8 cellular contexts compared by ENCODE assay signal in genomic region chr20:3751664-3752385, GRCh38. TPM values are rescaled to one million over a fixed set of nuclear protein-coding genes. Genes with fewer than 3 reads are reported as not detected.
A peak's percentile ranks its signal among the peaks of the same experiment; 100 is the strongest.
DNase-seq lines count a peak whose midpoint lies in the region; ATAC-seq, FAIRE-seq and TF ChIP-seq lines count a peak whose summit lies in the region.

No MANE protein-coding gene starts in this region.

- ATAC-seq in mucosa of descending colon: peak; percentile 60
- ATAC-seq in stimulated activated naive CD8-positive, alpha-beta T cell treated with anti-CD3 and anti-CD28 coated beads, Interleukin-15, Interleukin-2, amounts not matched to agents 100 U/mL and 50 U/mL, for 24 hours: peak; percentile 84

- H3K4me1 ChIP-seq in HEK293 (ENCODE audit: control insufficient read depth, insufficient read depth, low read length) (peaks cover 4% of the 10 kb centered on the region; the same call in 1 of the 2 replicates), ectodermal cell (ENCODE audit: control insufficient read depth, insufficient read depth, low read length) (peaks cover 12% of the 10 kb centered on the region), mucosa of descending colon (ENCODE audit: low read depth) (peaks cover 7% of the 10 kb centered on the region)

- peaks cover 58% of the 10 kb centered on the region for H3K27me3 ChIP-seq in ectodermal cell (ENCODE audit: control insufficient read depth, insufficient read depth, low read length, poor library complexity, severe bottlenecking)

- no peaks in the 10 kb centered on the region for H3K9me3 ChIP-seq in HEK293 (ENCODE audit: control insufficient read depth, insufficient read depth, low read depth, low read length)
- no peaks in the 10 kb centered on the region for H3K9me3 ChIP-seq in ectodermal cell (ENCODE audit: control insufficient read depth, low read length)
- H3K9me3 ChIP-seq in mucosa of descending colon: no peaks in the 10 kb centered on the region

- H3K27ac ChIP-seq in HEK293 (ENCODE audit: extremely low read depth, low read depth, low read length): no peak overlapping the region
- no peak overlapping the region for H3K27ac ChIP-seq in ectodermal cell (ENCODE audit: insufficient read depth, low read depth, low read length, poor library complexity, severe bottlenecking)

- no peak for TF ChIP-seq CTCF in HEK293 (tag by site-specific recombination; IDR thresholded peaks at IDR 0.05)
- TF ChIP-seq CTCF in mucosa of descending colon (IDR thresholded peaks at IDR 0.05): no peak

- H3K4me3 ChIP-seq in HEK293 (ENCODE audit: low read depth, low read length): peak overlapping the region; percentile 30
- peak overlapping the region; percentile 40 for H3K4me3 ChIP-seq in ectodermal cell (ENCODE audit: insufficient read depth, low read depth, low read length)
- H3K4me3 ChIP-seq in mucosa of descending colon: no peak overlapping the region

- peaks cover 0 to 40% of the 10 kb centered on the region in 2 experiments; a peak in 1 of 3 replicates for H3K36me3 ChIP-seq in HEK293 (ENCODE audit: control insufficient read depth in 2 of 2, insufficient read depth in 1 of 2, low read length in 2 of 2)
- no peaks in the 10 kb centered on the region for H3K36me3 ChIP-seq in ectodermal cell (ENCODE audit: control insufficient read depth, insufficient read depth, low read length)
- H3K36me3 ChIP-seq in mucosa of descending colon (ENCODE audit: low read depth): no peaks in the 10 kb centered on the region

- CTCF ChIA-PET in HEK293 (lab: Yijun Ruan, JAX): interaction anchor here (0.5 to 9.8 kb wide), 18 partner anchors 9 to 331 kb away, joined by 3 to 133 read pairs (median 5); partner anchors contain the start of gene ADISSP

- POLR2A ChIA-PET in HEK293 (lab: Yijun Ruan, JAX): interaction anchor here (0.5 to 3.2 kb wide), 6 partner anchors 13 to 127 kb away, joined by 3 to 17 read pairs (median 4); partner anchors contain the start of genes ADISSP, AP5S1 and CDC25B

- 4% methylated on average over 96 of the region's 96 CpGs for WGBS in ectodermal cell, 2 experiments

- intact Hi-C loops in mucosa of descending colon (cut with DNase I, micrococcal nuclease): no loop called here

- FAIRE-seq in H54 (lab: Jason Lieb, UNC): no peak

- peak; percentile 68 for DNase-seq in activated CD4-positive, CD25-positive, alpha-beta regulatory T cell treated with anti-CD3 and anti-CD28 coated beads, Interleukin-2, amount 50 U/mL, for 72 hours
- DNase-seq in mucosa of descending colon (peak; percentile 70 to 80 (median 74)), SHP77 treated with DMSO at 0.1 percent for 48 hours (lab: John Stamatoyannopoulos, UW) (no peak), H54 (ENCODE audit: insufficient read length, low spot score) (no peak), T1000 (lab: John Stamatoyannopoulos, UW) (no peak)
- peak; percentile 82 for DNase-seq in stimulated activated naive CD8-positive, alpha-beta T cell treated with anti-CD3 and anti-CD28 coated beads, Interleukin-15, Interleukin-2, amounts not matched to agents 100 U/mL and 50 U/mL, for 24 hours

- no peak for TF ChIP-seq POLR2A in H54 (IDR thresholded peaks at IDR 0.05; ENCODE audit: low read depth, low read length)

TF ChIP-seq in HEK293, 187 proteins besides CTCF, POLR2A, EP300 and RAD21:
- TF ChIP-seq ZEB2 (tag by site-specific recombination; IDR thresholded peaks at IDR 0.05): no peak
- no peak for TF ChIP-seq ZNF530 (tag by site-specific recombination; IDR thresholded peaks at IDR 0.05; ENCODE audit: low read depth)
- TF ChIP-seq ZBTB20 (tag by site-specific recombination; IDR thresholded peaks at IDR 0.05): no peak

RNA-seq across cellular contexts. Expression of gene ADISSP, which starts 15.7 kb away (rescaled TPM):
- 70.7 TPM for polyA plus RNA-seq in ectodermal cell (2013, experiment 1 of 4)
- polyA plus RNA-seq in ectodermal cell (2013, experiment 2 of 4): 65.2 TPM
- polyA plus RNA-seq in ectodermal cell (2013, experiment 3 of 4): 60.6 TPM
- 73.5 TPM for polyA plus RNA-seq in ectodermal cell (2013, experiment 4 of 4)
- total RNA-seq in mucosa of descending colon: 10 to 100 TPM; 14.5 to 69.6 (median 26.5) TPM

RNA-seq across cellular contexts. Expression of gene HSPA12B, which starts 19.3 kb away (rescaled TPM):
- polyA plus RNA-seq in ectodermal cell (2013, experiment 1 of 4): 0.65 TPM
- 0.68 TPM for polyA plus RNA-seq in ectodermal cell (2013, experiment 2 of 4)
- 0.64 TPM for polyA plus RNA-seq in ectodermal cell (2013, experiment 3 of 4)
- polyA plus RNA-seq in ectodermal cell (2013, experiment 4 of 4): 0.65 TPM
- total RNA-seq in mucosa of descending colon: 1 to 10 TPM; 1.2 to 5.9 (median 3.4) TPM

RNA-seq across cellular contexts. Expression of gene SPEF1, which starts 29.4 kb away (rescaled TPM):
- polyA plus RNA-seq in ectodermal cell (2013, experiment 1 of 4): 0.50 TPM
- polyA plus RNA-seq in ectodermal cell (2013, experiment 2 of 4): 0.39 TPM
- polyA plus RNA-seq in ectodermal cell (2013, experiment 3 of 4): 0.37 TPM
- polyA plus RNA-seq in ectodermal cell (2013, experiment 4 of 4): 0.45 TPM
- under 1 TPM in 1 of 3 donors, not detected in 2; 0.19 TPM for total RNA-seq in mucosa of descending colon

RNA-seq across cellular contexts. Expression of gene CENPB, which starts 34.7 kb away (rescaled TPM):
- polyA plus RNA-seq in ectodermal cell (2013, experiment 1 of 4): 43.6 TPM
- 49.4 TPM for polyA plus RNA-seq in ectodermal cell (2013, experiment 2 of 4)
- 35.0 TPM for polyA plus RNA-seq in ectodermal cell (2013, experiment 3 of 4)
- polyA plus RNA-seq in ectodermal cell (2013, experiment 4 of 4): 40.1 TPM
- 100 to 1,000 TPM in 1 of 3 donors, 10 to 100 TPM in 2; 71.7 to 114 (median 75.0) TPM for total RNA-seq in mucosa of descending colon

RNA-seq across cellular contexts. Expression of gene SIGLEC1, which starts 39.4 kb away (rescaled TPM):
- not detected for polyA plus RNA-seq in ectodermal cell (2013, experiment 1 of 4)
- not detected for polyA plus RNA-seq in ectodermal cell (2013, experiment 2 of 4)
- not detected for polyA plus RNA-seq in ectodermal cell (2013, experiment 3 of 4)
- polyA plus RNA-seq in ectodermal cell (2013, experiment 4 of 4): not detected
- 10 to 100 TPM in 2 of 3 donors, 1 to 10 TPM in 1; 3.3 to 21.7 (median 12.2) TPM for total RNA-seq in mucosa of descending colon

Comparison
In these comparisons a context has a peak if more than half of its experiments do, and no peak if none do; other contexts are left out.
1. DNase-seq: peak in activated CD4-positive, CD25-positive, alpha-beta regulatory T cell treated with anti-CD3 and anti-CD28 coated beads, Interleukin-2, amount 50 U/mL, for 72 hours (single experiment), mucosa of descending colon (3 of 3) and stimulated activated naive CD8-positive, alpha-beta T cell treated with anti-CD3 and anti-CD28 coated beads, Interleukin-15, Interleukin-2, amounts not matched to agents 100 U/mL and 50 U/mL, for 24 hours (single experiment); none in SHP77 treated with DMSO at 0.1 percent for 48 hours (single experiment), H54 (single experiment) and T1000 (single experiment).